ENCODE assay signal across 2 cellular contexts in the genomic region with DNA sequence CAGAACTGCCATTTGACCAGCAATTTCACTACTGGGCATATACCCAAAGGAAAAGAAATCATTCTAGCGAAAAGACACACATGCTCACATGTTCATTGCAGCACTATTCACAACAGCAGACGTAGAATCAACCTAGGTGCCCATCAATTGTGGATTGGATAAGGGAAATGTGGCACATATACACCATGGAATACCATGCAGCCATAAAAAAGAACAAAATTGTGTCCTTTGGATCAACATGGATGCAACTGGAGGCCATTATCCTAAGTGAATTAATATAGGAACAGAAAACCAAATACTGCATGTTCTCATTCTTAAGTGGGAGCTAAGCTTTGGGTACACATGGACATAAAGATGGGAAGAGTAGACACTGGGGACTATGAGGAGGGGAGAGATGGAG.
TF ChIP-seq lines count a peak whose summit lies in the region.

No MANE protein-coding gene starts in this region.

TF ChIP-seq in HEK293, 187 proteins besides CTCF, POLR2A, EP300 and RAD21:
- TF ChIP-seq ZNF146 (tag by site-specific recombination; IDR thresholded peaks at IDR 0.05): peak; percentile 82
- TF ChIP-seq ZNF19 (tag by site-specific recombination; IDR thresholded peaks at IDR 0.05; ENCODE audit: low read depth): no peak
- no peak for TF ChIP-seq ZBTB17 (tag by site-specific recombination; IDR thresholded peaks at IDR 0.05)
- no peak for TF ChIP-seq ZNF585B (tag by site-specific recombination; IDR thresholded peaks at IDR 0.05)
- TF ChIP-seq GLI2 (tag by site-specific recombination; IDR thresholded peaks at IDR 0.05; ENCODE audit: borderline replicate concordance, low read depth): no peak
- no peak for TF ChIP-seq ZNF214 (tag by site-specific recombination; IDR thresholded peaks at IDR 0.05; ENCODE audit: borderline replicate concordance)
- TF ChIP-seq PRDM4 (tag by site-specific recombination; IDR thresholded peaks at IDR 0.05): no peak
- TF ChIP-seq, protein P1, sequence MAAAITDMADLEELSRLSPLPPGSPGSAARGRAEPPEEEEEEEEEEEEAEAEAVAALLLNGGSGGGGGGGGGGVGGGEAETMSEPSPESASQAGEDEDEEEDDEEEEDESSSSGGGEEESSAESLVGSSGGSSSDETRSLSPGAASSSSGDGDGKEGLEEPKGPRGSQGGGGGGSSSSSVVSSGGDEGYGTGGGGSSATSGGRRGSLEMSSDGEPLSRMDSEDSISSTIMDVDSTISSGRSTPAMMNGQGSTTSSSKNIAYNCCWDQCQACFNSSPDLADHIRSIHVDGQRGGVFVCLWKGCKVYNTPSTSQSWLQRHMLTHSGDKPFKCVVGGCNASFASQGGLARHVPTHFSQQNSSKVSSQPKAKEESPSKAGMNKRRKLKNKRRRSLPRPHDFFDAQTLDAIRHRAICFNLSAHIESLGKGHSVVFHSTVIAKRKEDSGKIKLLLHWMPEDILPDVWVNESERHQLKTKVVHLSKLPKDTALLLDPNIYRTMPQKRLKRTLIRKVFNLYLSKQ (tag by site-specific recombination; IDR thresholded peaks at IDR 0.05; ENCODE audit: borderline replicate concordance): no peak

TF ChIP-seq in K562, 482 proteins besides CTCF, POLR2A, EP300 and RAD21:
- TF ChIP-seq ZNF146 (CRISPR knock-in tag; IDR thresholded peaks at IDR 0.05; ENCODE audit: unreplicated experiment) (peak; percentile 83), RBM25 (IDR thresholded peaks at IDR 0.05; ENCODE audit: low read depth, low read length, severe bottlenecking) (peak; percentile 13), ZNF263 (CRISPR knock-in tag; IDR thresholded peaks at IDR 0.05; ENCODE audit: borderline replicate concordance) (no peak), BCOR (IDR thresholded peaks at IDR 0.05) (peak; percentile 21; the same call in 1 of the 2 replicates)
